19 cellular contexts compared by ENCODE assay signal in genomic region chr5:137431051-137431450, GRCh38.
"Had no signal": no experiment of that assay in that cellular context is flagged by ENCODE, and none has a peak within 500 bp of the region (broad histone marks: within the 10 kb centered on the region; RNA-seq: fewer than 3 reads in every experiment).

No MANE protein-coding gene starts in this region.

- H3K9me3 ChIP-seq: gastrocnemius medialis, left lung, mucosa of descending colon, right atrium auricular region, sigmoid colon, thoracic aorta, transverse colon, vagina had no signal

- H2AFZ ChIP-seq: neural progenitor cell, parathyroid adenoma had no signal

- H3K27ac ChIP-seq: gastrocnemius medialis, left lung, neural progenitor cell, parathyroid adenoma, right atrium auricular region, sigmoid colon, thoracic aorta, transverse colon, vagina had no signal

- H3K9ac ChIP-seq: neural progenitor cell, parathyroid adenoma had no signal

- H3K4me2 ChIP-seq: neural progenitor cell had no signal

- DNase-seq: dorsolateral prefrontal cortex; effector CD4-positive, alpha-beta T cell; foreskin fibroblast; gastrocnemius medialis; left lung; mesenchymal stem cell; mucosa of descending colon; naive B cell; sigmoid colon; stimulated activated CD4-positive, alpha-beta T cell treated with anti-CD3 and anti-CD28 coated beads, Interleukin-4, amount 100 ng/mL, for 4 hours; stimulated activated naive B cell treated with anti-CD40 and anti-IgM and Interleukin-4, amounts not matched to agents 10 μg/mL and 1 μg/mL and 100 μg/mL, for 72 hours; transverse colon had no signal

- H3K36me3 ChIP-seq: gastrocnemius medialis, left lung, neural progenitor cell, right atrium auricular region, sigmoid colon, thoracic aorta, transverse colon, vagina had no signal

- H3K4me1 ChIP-seq: gastrocnemius medialis, left lung, neural progenitor cell, parathyroid adenoma, right atrium auricular region, sigmoid colon, transverse colon, vagina had no signal

- H3K27me3 ChIP-seq: dorsolateral prefrontal cortex, gastrocnemius medialis, left lung, neural progenitor cell, right atrium auricular region, sigmoid colon, transverse colon, vagina had no signal

- H3K79me2 ChIP-seq: parathyroid adenoma had no signal

- FAIRE-seq: colon, islet of Langerhans had no signal

- H3K4me3 ChIP-seq: dorsolateral prefrontal cortex, gastrocnemius medialis, left lung, mucosa of descending colon, neural progenitor cell, right atrium auricular region, sigmoid colon, thoracic aorta, transverse colon, vagina had no signal
